8 cellular contexts compared by ENCODE assay signal in the genomic region with DNA sequence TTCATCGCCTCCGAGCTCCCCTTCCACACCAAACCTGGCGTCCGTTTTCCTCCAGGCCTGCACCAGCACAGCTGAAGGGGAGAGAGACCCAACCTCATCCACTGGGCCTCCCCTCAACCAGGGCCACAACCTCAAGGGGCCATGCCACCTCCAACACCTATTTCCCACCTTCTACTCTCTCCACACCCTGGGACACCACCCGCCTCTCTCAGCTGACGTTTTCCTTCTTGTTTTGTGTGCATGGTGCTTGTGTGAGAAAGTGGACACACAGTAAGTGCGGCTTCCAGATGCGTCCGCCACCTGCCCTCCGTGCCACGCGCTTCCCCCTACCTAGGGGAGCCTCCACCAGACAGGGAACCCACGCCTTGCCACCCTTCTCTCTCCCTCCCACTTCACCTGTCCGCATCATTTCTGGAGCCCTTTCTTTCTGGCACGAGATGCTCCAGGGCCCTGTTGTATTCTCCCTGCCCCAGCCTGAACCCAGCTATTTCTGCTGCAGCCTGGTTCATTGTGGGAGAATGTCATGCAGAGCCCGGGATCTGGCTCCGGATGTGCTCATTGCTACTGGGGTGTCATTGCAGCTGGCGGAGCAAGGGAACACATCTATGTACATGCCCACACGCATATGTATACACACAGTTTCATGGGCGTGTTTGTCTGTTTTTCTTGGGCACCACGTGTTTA. TPM values are rescaled to one million over a fixed set of nuclear protein-coding genes. Genes with fewer than 3 reads are reported as not detected.
DNase-seq lines count a peak whose midpoint lies in the region; ATAC-seq and TF ChIP-seq lines count a peak whose summit lies in the region.

No MANE protein-coding gene starts in this region.

- H3K4me3 Mint-ChIP-seq in brain, result peak overlapping the region; percentile 81 to 91 (median 89)
- H3K4me3 Mint-ChIP-seq in memory B cell, result peak overlapping the region; percentile 89

- H3K9me3 ChIP-seq in vagina, result no peaks in the 10 kb centered on the region

- H3K4me1 ChIP-seq in vagina, result peaks cover 64% of the 10 kb centered on the region

- H3K9me3 Mint-ChIP-seq in brain, result peaks cover 0 to 7% (median 0%) of the 10 kb centered on the region in 5 experiments
- H3K9me3 Mint-ChIP-seq in memory B cell, result no peaks in the 10 kb centered on the region

- intact Hi-C loops in vagina (cut with DNase I) (no loop called here), posterior vena cava (cut with DNase I) (loop anchor here in 1 of 2 donors (10.0 kb wide), 1 partner anchor 107 kb away; no protein-coding TSS in a partner anchor)

- TF ChIP-seq CTCF in brain (conservative IDR thresholded peaks at IDR 0.05) (no peak), vagina (IDR thresholded peaks at IDR 0.05) (no peak)

- H3K36me3 Mint-ChIP-seq in brain (peaks cover 21% of the 10 kb centered on the region), memory B cell (no peaks in the 10 kb centered on the region)

- H3K4me3 ChIP-seq in vagina, result peak overlapping the region; percentile 86 to 92

- ATAC-seq in memory B cell (ENCODE audit: low read depth) (no peak), GM18520 (IDR thresholded peaks at IDR 0.05; ENCODE audit: unreplicated experiment) (no peak)

- H3K4me1 Mint-ChIP-seq in brain, result peaks cover 65% of the 10 kb centered on the region
- peaks cover 37% of the 10 kb centered on the region for H3K4me1 Mint-ChIP-seq in memory B cell

- DNase-seq in stimulated activated CD4-positive, alpha-beta T cell treated with anti-CD3 and anti-CD28 coated beads, Interleukin-1b, Interleukin-23, amount 100 ng/mL, for 48 hours, result peak; percentile 29
- no peak for DNase-seq in stimulated activated CD4-positive, alpha-beta T cell treated with anti-CD3 and anti-CD28 coated beads, Interleukin-2, amount 100 ng/mL, for 48 hours
- DNase-seq in memory B cell (ENCODE audit: low spot score in 2 of 2) (no peak), vagina (ENCODE audit: extremely low spot score in 2 of 2) (no peak), posterior vena cava (ENCODE audit: low spot score) (no peak), NCI-H446 treated with DMSO at 0.1 percent for 48 hours (lab: John Stamatoyannopoulos, UW) (no peak)

- peak overlapping the region; percentile 94 for H3K27ac ChIP-seq in vagina

- peak overlapping the region; percentile 87 to 98 (median 91) for H3K27ac Mint-ChIP-seq in brain
- peak overlapping the region; percentile 92 for H3K27ac Mint-ChIP-seq in memory B cell

- H3K27me3 Mint-ChIP-seq in brain (peaks cover 3% of the 10 kb centered on the region), memory B cell (peaks cover 6% of the 10 kb centered on the region)

- no peaks in the 10 kb centered on the region for H3K27me3 ChIP-seq in vagina

- no peaks in the 10 kb centered on the region for H3K36me3 ChIP-seq in vagina

- TF ChIP-seq POLR2A in vagina (IDR thresholded peaks at IDR 0.05), result no peak

RNA-seq across cellular contexts. Expression of gene GNB1, which starts 1.3 kb away (rescaled TPM):
- polyA plus RNA-seq in brain (ENCODE audit: insufficient read depth, low read depth, low replicate concordance), result 689 TPM
- total RNA-seq in vagina (159 TPM), posterior vena cava (100 to 1,000 TPM; 318 to 379 TPM)

RNA-seq across cellular contexts. Expression of gene CALML6, which starts 22.8 kb away (rescaled TPM):
- polyA plus RNA-seq in brain (ENCODE audit: insufficient read depth, low read depth, low replicate concordance), result 0.27 TPM
- total RNA-seq in vagina (0.49 TPM), posterior vena cava (under 1 TPM in 1 of 2 donors, not detected in 1; 0.37 TPM)

RNA-seq across cellular contexts. Expression of gene TMEM52, which starts 26.9 kb away (rescaled TPM):
- 6.5 TPM for polyA plus RNA-seq in brain (ENCODE audit: insufficient read depth, low read depth, low replicate concordance)
- total RNA-seq in vagina (5.9 TPM), posterior vena cava (not detected)
